17 cellular contexts compared by ENCODE assay signal in genomic region chr12:2389079-2389790, GRCh38.
DNase-seq lines count a peak whose midpoint lies in the region; ATAC-seq and TF ChIP-seq lines count a peak whose summit lies in the region.
"Had no signal": no experiment of that assay in that cellular context is flagged by ENCODE, and none has a peak within 500 bp of the region (broad histone marks: within the 10 kb centered on the region; RNA-seq: fewer than 3 reads in every experiment).

No MANE protein-coding gene starts in this region.

- no peak overlapping the region for H2AFZ ChIP-seq in IMR-90 (replicated peaks; ENCODE audit: low read length, poor library complexity)

- H2BK20ac ChIP-seq in IMR-90 (ENCODE audit: low read depth, low read length) = no peak overlapping the region

- H3K27me3 ChIP-seq in IMR-90 (ENCODE audit: control insufficient read depth, insufficient read depth, low read length) = no peaks in the 10 kb centered on the region
- H3K27me3 ChIP-seq in sigmoid colon = no peaks in the 10 kb centered on the region
- H3K27me3 ChIP-seq: BLaER1 had no signal

- no peak overlapping the region for H4K5ac ChIP-seq in IMR-90 (ENCODE audit: low read depth, low read length)

- H3K18ac ChIP-seq in IMR-90 (ENCODE audit: low read depth, low read length) = no peak overlapping the region

- WGBS in IMR-90 (ENCODE audit: extremely low coverage in 2 of 2, insufficient read length in 1 of 2), 2 experiments = 72% methylated on average over 4 of the region's 5 CpGs; no CpG with 5 or more reads in 1 of the 2 experiments
- 39 to 78% methylated on average over 5 of the region's 5 CpGs for WGBS in sigmoid colon, 2 donors

- H3K9me3 ChIP-seq in IMR-90 (ENCODE audit: control insufficient read depth, insufficient read depth, low read length) = no peaks in the 10 kb centered on the region
- H3K9me3 ChIP-seq in sigmoid colon = no peaks in the 10 kb centered on the region
- H3K9me3 ChIP-seq in T-helper 17 cell (ENCODE audit: control insufficient read depth, low read length, poor library complexity, severe bottlenecking) = no peaks in the 10 kb centered on the region
- H3K9me3 ChIP-seq: BLaER1 had no signal

- ATAC-seq in IMR-90 (ENCODE audit: low read depth) = no peak
- no peak for ATAC-seq in HG02981 (IDR thresholded peaks at IDR 0.05; ENCODE audit: unreplicated experiment)
- no peak for ATAC-seq in T-helper 17 cell
- ATAC-seq: CD8-positive, alpha-beta T cell had no signal

- H3K27ac ChIP-seq in IMR-90 (ENCODE audit: insufficient read depth, low read length) (no peak overlapping the region), sigmoid colon (peak overlapping the region in 3 of 4 donors; percentile 79 to 87 (median 80))
- H3K27ac ChIP-seq: BLaER1 had no signal

- 0 out of 2 replicates have a peak overlapping the region, but pooled peaks have one; percentile 14 for H3K14ac ChIP-seq in IMR-90 (replicated peaks; ENCODE audit: low read depth, low read length)

- H2BK15ac ChIP-seq in IMR-90 (ENCODE audit: low read depth, low read length) = no peak overlapping the region

- H3K79me1 ChIP-seq in IMR-90 (ENCODE audit: low read depth in 1 of 2, low read length in 2 of 2) = 0 out of 4 replicates have a peak, but pooled peaks cover 0 to 3% of the 10 kb centered on the region in 2 experiments

- no peak overlapping the region for H3K23ac ChIP-seq in IMR-90 (ENCODE audit: low read depth, low read length)

- no peak overlapping the region for H2AK5ac ChIP-seq in IMR-90 (ENCODE audit: low read depth, low read length)

- POLR2A ChIA-PET in IMR-90 (lab: Charles Lee; ENCODE audit: unreplicated experiment) = no interaction called here

- in situ Hi-C loops in IMR-90 (cut with MboI; ENCODE audit: low sequenced_read_pairs) = no loop called here

- no peak overlapping the region for H3K4me3 Mint-ChIP-seq in T-helper 17 cell
- H3K4me3 Mint-ChIP-seq: CD8-positive, alpha-beta T cell; IgD-negative memory B cell had no signal

- no peak overlapping the region for H4K91ac ChIP-seq in IMR-90 (ENCODE audit: insufficient read depth, low read depth, low read length)

- no peak overlapping the region for H3K27ac Mint-ChIP-seq in T-helper 17 cell
- H3K27ac Mint-ChIP-seq: CD8-positive, alpha-beta T cell; IgD-negative memory B cell had no signal

- H3K4me2 ChIP-seq in IMR-90 (ENCODE audit: low read depth, low read length) = no peak overlapping the region
- H3K4me2 ChIP-seq: BLaER1 had no signal

- no peak overlapping the region for H3K4ac ChIP-seq in IMR-90 (ENCODE audit: low read depth, low read length)

- H3K4me3 ChIP-seq in IMR-90 (ENCODE audit: insufficient read depth, low read depth, low read length) = no peak overlapping the region
- H3K4me3 ChIP-seq in fibroblast of mammary gland (ENCODE audit: control insufficient read depth, low read depth, low read length) = no peak overlapping the region
- no peak overlapping the region for H3K4me3 ChIP-seq in sigmoid colon
- H3K4me3 ChIP-seq: BLaER1 had no signal

- no peaks in the 10 kb centered on the region for H3K4me1 Mint-ChIP-seq in T-helper 17 cell
- H3K4me1 Mint-ChIP-seq: IgD-negative memory B cell had no signal

- dilution Hi-C loops in IMR-90 (cut with HindIII; ENCODE audit: low sequenced_read_pairs, unreplicated experiment) = no loop called here

- 0 out of 2 replicates have a peak, but pooled peaks cover 2% of the 10 kb centered on the region for H3K9me1 ChIP-seq in IMR-90 (ENCODE audit: insufficient read depth, low read length)

- no peak overlapping the region for H2BK5ac ChIP-seq in IMR-90 (ENCODE audit: low read depth, low read length, poor library complexity, severe bottlenecking)

- DNase-seq in EL (peak; percentile 23), IMR-90 (peak; percentile 15), fibroblast of mammary gland (ENCODE audit: low read depth) (peak; percentile 35), sigmoid colon (no peak), NCI-H748 treated with DMSO at 0.1 percent for 48 hours (lab: John Stamatoyannopoulos, UW) (no peak), T-helper 17 cell (no peak)
- DNase-seq: CD8-positive, alpha-beta T cell; Kasumi-1; NCI-H1105; NCI-H1694; NCI-H524 treated with DMSO at 0.1 percent for 48 hours; NK-92 treated with Interleukin-12 subunit alpha and Interleukin-12 subunit beta, amount 100 ng/mL, for 24 hours; RPMI8226; SIG-M5 had no signal

- TF ChIP-seq RAD21 in IMR-90 (IDR thresholded peaks at IDR 0.05; ENCODE audit: low read length) = no peak

- peaks cover 9% of the 10 kb centered on the region; the same call in 1 of the 2 replicates for H3K4me1 ChIP-seq in IMR-90 (ENCODE audit: control insufficient read depth, insufficient read depth, low read length)
- H3K4me1 ChIP-seq in sigmoid colon = peaks cover 0 to 85% (median 80%) of the 10 kb centered on the region in 4 donors
- H3K4me1 ChIP-seq: BLaER1 had no signal

- H4K20me1 ChIP-seq in IMR-90 (ENCODE audit: insufficient read depth, low read length) = no peaks in the 10 kb centered on the region
- H4K20me1 ChIP-seq: BLaER1 had no signal

- intact Hi-C loops in IMR-90 (cut with micrococcal nuclease) = loop anchor here (5.0 kb wide), 1 partner anchor 42 kb away; no protein-coding TSS in a partner anchor
- intact Hi-C loops in sigmoid colon (cut with DNase I) = no loop called here

- H3K36me3 ChIP-seq in IMR-90 (ENCODE audit: control insufficient read depth, insufficient read depth, low read length) = no peaks in the 10 kb centered on the region
- no peaks in the 10 kb centered on the region for H3K36me3 ChIP-seq in sigmoid colon
- H3K36me3 ChIP-seq: BLaER1 had no signal

- TF ChIP-seq CTCF in IMR-90 (conservative IDR thresholded peaks at IDR 0.05; ENCODE audit: low read depth, low read length) (no peak), fibroblast of mammary gland (conservative IDR thresholded peaks at IDR 0.05; ENCODE audit: control insufficient read depth, insufficient read depth, low read depth, low read length) (no peak), sigmoid colon (IDR thresholded peaks at IDR 0.05) (no peak)

- H3K9ac ChIP-seq in IMR-90 (ENCODE audit: low read depth, low read length) = no peak overlapping the region
- H3K9ac ChIP-seq: BLaER1 had no signal

- no peak for TF ChIP-seq EP300 in sigmoid colon (IDR thresholded peaks at IDR 0.05)

- TF ChIP-seq POLR2A in IMR-90 (IDR thresholded peaks at IDR 0.05; ENCODE audit: low read depth, low read length) (no peak), sigmoid colon (IDR thresholded peaks at IDR 0.05) (no peak)

- BruUV-seq in IMR-90 (replicated peaks; lab: Mats Ljungman, UMichigan) = no TSS peak

- no peak overlapping the region for H3K56ac ChIP-seq in IMR-90 (ENCODE audit: extremely low read depth, insufficient read depth, low read length)

- CTCF ChIA-PET in IMR-90 (lab: Yijun Ruan, JAX) = no interaction called here

- peaks cover 2% of the 10 kb centered on the region for H3K36me3 Mint-ChIP-seq in T-helper 17 cell (ENCODE audit: low read depth)
- H3K36me3 Mint-ChIP-seq: CD8-positive, alpha-beta T cell; IgD-negative memory B cell had no signal

- H4K8ac ChIP-seq in IMR-90 (ENCODE audit: low read depth in 2 of 2, low read length in 2 of 2) = no peak overlapping the region

- no peak overlapping the region for H2BK120ac ChIP-seq in IMR-90 (ENCODE audit: low read depth, low read length)

- H3K27me3 Mint-ChIP-seq in T-helper 17 cell = peaks cover 38% of the 10 kb centered on the region

- no peak overlapping the region for H2AK9ac ChIP-seq in IMR-90 (replicated peaks; ENCODE audit: low read depth, low read length, poor library complexity)

TF ChIP-seq in IMR-90, 13 proteins besides CTCF, POLR2A, EP300 and RAD21:
- TF ChIP-seq CHD1 (IDR thresholded peaks at IDR 0.05; ENCODE audit: low read depth, low read length) = no peak
- no peak for TF ChIP-seq SMC3 (IDR thresholded peaks at IDR 0.05; ENCODE audit: low read depth, low read length)
- no peak for TF ChIP-seq CEBPB (IDR thresholded peaks at IDR 0.05; ENCODE audit: low read depth, low read length)
- no peak for TF ChIP-seq MAFK (IDR thresholded peaks at IDR 0.05; ENCODE audit: low read depth, low read length)
- TF ChIP-seq, protein P1, sequence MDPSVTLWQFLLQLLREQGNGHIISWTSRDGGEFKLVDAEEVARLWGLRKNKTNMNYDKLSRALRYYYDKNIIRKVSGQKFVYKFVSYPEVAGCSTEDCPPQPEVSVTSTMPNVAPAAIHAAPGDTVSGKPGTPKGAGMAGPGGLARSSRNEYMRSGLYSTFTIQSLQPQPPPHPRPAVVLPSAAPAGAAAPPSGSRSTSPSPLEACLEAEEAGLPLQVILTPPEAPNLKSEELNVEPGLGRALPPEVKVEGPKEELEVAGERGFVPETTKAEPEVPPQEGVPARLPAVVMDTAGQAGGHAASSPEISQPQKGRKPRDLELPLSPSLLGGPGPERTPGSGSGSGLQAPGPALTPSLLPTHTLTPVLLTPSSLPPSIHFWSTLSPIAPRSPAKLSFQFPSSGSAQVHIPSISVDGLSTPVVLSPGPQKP (IDR thresholded peaks at IDR 0.05; ENCODE audit: borderline replicate concordance, low read depth, low read length) = no peak
- TF ChIP-seq NFE2L2 (IDR thresholded peaks at IDR 0.05; ENCODE audit: low read depth, low read length) = no peak
- TF ChIP-seq MXI1 (IDR thresholded peaks at IDR 0.05; ENCODE audit: borderline replicate concordance, low read depth, low read length) = no peak

Comparison
In these comparisons a context has a peak if more than half of its experiments do, and no peak if none do; other contexts are left out.
1. DNase-seq: peak in EL (single experiment), IMR-90 (single experiment) and fibroblast of mammary gland (single experiment); none in sigmoid colon (single experiment), NCI-H748 treated with DMSO at 0.1 percent for 48 hours (single experiment) and T-helper 17 cell (0 of 3).